ENCODE assay signal across 11 cellular contexts in the genomic region with DNA sequence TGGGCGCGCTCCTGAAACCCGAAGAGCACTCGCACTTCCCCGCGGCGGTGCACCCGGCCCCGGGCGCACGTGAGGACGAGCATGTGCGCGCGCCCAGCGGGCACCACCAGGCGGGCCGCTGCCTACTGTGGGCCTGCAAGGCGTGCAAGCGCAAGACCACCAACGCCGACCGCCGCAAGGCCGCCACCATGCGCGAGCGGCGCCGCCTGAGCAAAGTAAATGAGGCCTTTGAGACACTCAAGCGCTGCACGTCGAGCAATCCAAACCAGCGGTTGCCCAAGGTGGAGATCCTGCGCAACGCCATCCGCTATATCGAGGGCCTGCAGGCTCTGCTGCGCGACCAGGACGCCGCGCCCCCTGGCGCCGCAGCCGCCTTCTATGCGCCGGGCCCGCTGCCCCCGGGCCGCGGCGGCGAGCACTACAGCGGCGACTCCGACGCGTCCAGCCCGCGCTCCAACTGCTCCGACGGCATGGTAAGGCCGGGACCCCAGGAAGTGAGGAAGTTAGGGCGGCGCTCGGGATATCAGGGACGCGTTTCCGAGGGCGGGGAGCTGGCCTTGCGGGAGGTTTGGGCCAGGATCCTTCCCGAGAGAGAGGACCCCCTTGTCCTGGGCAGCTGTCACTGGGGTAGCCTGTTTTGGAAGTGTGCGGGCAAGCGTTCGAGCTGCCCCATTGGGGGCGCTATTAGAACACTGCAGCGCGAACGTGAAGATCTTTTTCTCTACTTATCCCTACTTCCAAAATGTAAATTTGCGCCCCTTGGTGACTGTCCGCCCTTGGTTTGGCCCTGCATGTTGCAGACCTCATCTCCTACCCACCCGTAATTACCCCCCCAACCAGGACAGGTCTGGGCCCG. TPM values are rescaled to one million over a fixed set of nuclear protein-coding genes. Genes with fewer than 3 reads are reported as not detected.
DNase-seq lines count a peak whose midpoint lies in the region; ATAC-seq and TF ChIP-seq lines count a peak whose summit lies in the region.
"Had no signal": no experiment of that assay in that cellular context is flagged by ENCODE, and none has a peak within 500 bp of the region (broad histone marks: within the 10 kb centered on the region; RNA-seq: fewer than 3 reads in every experiment).

No MANE protein-coding gene starts in this region.

- peak overlapping the region; percentile 43 to 72; a peak in 4 of 5 replicates for H3K4me3 Mint-ChIP-seq in H9
- no peak overlapping the region for H3K4me3 Mint-ChIP-seq in glutamatergic neuron (ENCODE audit: unreplicated experiment)
- H3K4me3 Mint-ChIP-seq: activated T-helper 1 cell treated with anti-CD3 and anti-CD28 coated beads, Interleukin-12 subunit alpha, Interleukin-12 subunit beta, Interleukin-2, Interleukin-4 antibody, amounts not matched to agents 30 ng/mL and 10 ng/mL and 1 ng/mL, durations not matched to agents 14 hours and 24 hours and 36 hours had no signal

- DNase-seq in H9 (peak; percentile 74), OCI-LY7 (ENCODE audit: low spot score) (no peak), glutamatergic neuron (peak; percentile 63), posterior vena cava (ENCODE audit: low spot score) (peak; percentile 71), T1000 (lab: John Stamatoyannopoulos, UW) (no peak)
- DNase-seq: stimulated activated CD4-positive, alpha-beta T cell treated with anti-CD3 and anti-CD28 coated beads, Interleukin-2, amount 100 ng/mL, for 48 hours; thyroid gland had no signal

- H3K14ac ChIP-seq in H9 (ENCODE audit: insufficient read depth, low read length): no peak overlapping the region

- H2BK12ac ChIP-seq in H9 (ENCODE audit: insufficient read length, low read depth, low read length): no peak overlapping the region

- POLR2A ChIA-PET in OCI-LY7 (lab: Charles Lee): interaction anchor here (0.6 kb wide), 1 partner anchor 882 kb away, joined by 3 read pairs; no protein-coding TSS in a partner anchor

- TF ChIP-seq CTCF in H9 (conservative IDR thresholded peaks at IDR 0.05): peak; percentile 58
- peak; percentile 42 for TF ChIP-seq CTCF in OCI-LY7 (conservative IDR thresholded peaks at IDR 0.05; ENCODE audit: low read length)
- TF ChIP-seq CTCF in glutamatergic neuron (IDR thresholded peaks at IDR 0.05; ENCODE audit: partially characterized antibody, unreplicated experiment): no peak

- no peak overlapping the region for H4K5ac ChIP-seq in H9 (ENCODE audit: insufficient read length, low read depth, low read length)

- no peak overlapping the region for H3K4ac ChIP-seq in H9 (ENCODE audit: low read depth, low read length)

- H3K4me1 ChIP-seq in H9 (ENCODE audit: insufficient read depth, low read length) (no peaks in the 10 kb centered on the region), OCI-LY7 (ENCODE audit: insufficient read depth, low read length, poor library complexity, severe bottlenecking) (no peaks in the 10 kb centered on the region)

- H4K8ac ChIP-seq in H9 (replicated peaks; ENCODE audit: insufficient read length, low read depth, low read length): no peak overlapping the region

- H4K20me1 ChIP-seq in H9 (ENCODE audit: control insufficient read depth, insufficient read depth, insufficient read length): no peaks in the 10 kb centered on the region
- no peaks in the 10 kb centered on the region for H4K20me1 ChIP-seq in OCI-LY7 (ENCODE audit: insufficient read depth, low read length)

- no peak overlapping the region for H3K27ac Mint-ChIP-seq in H9
- no peak overlapping the region for H3K27ac Mint-ChIP-seq in glutamatergic neuron (ENCODE audit: unreplicated experiment)
- H3K27ac Mint-ChIP-seq: activated T-helper 1 cell treated with anti-CD3 and anti-CD28 coated beads, Interleukin-12 subunit alpha, Interleukin-12 subunit beta, Interleukin-2, Interleukin-4 antibody, amounts not matched to agents 30 ng/mL and 10 ng/mL and 1 ng/mL, durations not matched to agents 14 hours and 24 hours and 36 hours had no signal

- no peak overlapping the region for H3K56ac ChIP-seq in H9 (ENCODE audit: insufficient read length, low read depth, low read length)

- no peak overlapping the region for H3K4me3 ChIP-seq in OCI-LY7 (ENCODE audit: low read depth, low read length, poor library complexity, severe bottlenecking)
- H3K4me3 ChIP-seq: lung, thyroid gland had no signal

- H2BK5ac ChIP-seq in H9 (ENCODE audit: insufficient read length, low read length): no peak overlapping the region

- H3K4me1 Mint-ChIP-seq in H9 (peaks cover 15 to 28% of the 10 kb centered on the region in 2 experiments), glutamatergic neuron (ENCODE audit: low read depth, unreplicated experiment) (no peaks in the 10 kb centered on the region)

- H3K27ac ChIP-seq in H9 (ENCODE audit: insufficient read length, low read depth, low read length) (no peak overlapping the region), OCI-LY7 (ENCODE audit: low read depth, low read length, poor library complexity, severe bottlenecking) (no peak overlapping the region)
- H3K27ac ChIP-seq: thyroid gland had no signal

- CTCF ChIA-PET in OCI-LY7 (lab: Charles Lee; ENCODE audit: unreplicated experiment): no interaction called here

- no peaks in the 10 kb centered on the region for H3K36me3 Mint-ChIP-seq in H9 (ENCODE audit: insufficient read depth in 1 of 3, low read depth in 3 of 3)
- H3K36me3 Mint-ChIP-seq in glutamatergic neuron (ENCODE audit: unreplicated experiment): peaks cover 4% of the 10 kb centered on the region

- H3K27me3 Mint-ChIP-seq in H9 (ENCODE audit: low read depth): no peaks in the 10 kb centered on the region; the same call in none of the 2 replicates
- H3K27me3 Mint-ChIP-seq in glutamatergic neuron (ENCODE audit: unreplicated experiment): peaks cover 26% of the 10 kb centered on the region

- no peaks in the 10 kb centered on the region for H3K9me2 ChIP-seq in OCI-LY7 (ENCODE audit: insufficient read depth, low read length)

- intact Hi-C loops in OCI-LY7 (cut with micrococcal nuclease; ENCODE audit: unreplicated experiment): no loop called here
- intact Hi-C loops in posterior vena cava (cut with DNase I): loop anchor here in 1 of 2 donors (5.0 kb wide), 1 partner anchor 503 kb away; no protein-coding TSS in a partner anchor

- no peak overlapping the region for H3K9ac ChIP-seq in H9 (ENCODE audit: extremely low read depth, insufficient read length, low read length)

- H2BK15ac ChIP-seq in H9 (ENCODE audit: low read depth, low read length): no peak overlapping the region

- H2AK5ac ChIP-seq in H9 (ENCODE audit: insufficient read length, low read length): no peak overlapping the region

- H3K27me3 ChIP-seq in H9 (ENCODE audit: insufficient read depth, low read length): peaks cover 77% of the 10 kb centered on the region

- no peaks in the 10 kb centered on the region for H3K79me1 ChIP-seq in H9 (ENCODE audit: insufficient read depth, low read depth, low read length, poor library complexity, severe bottlenecking)

- no peak overlapping the region for H3K18ac ChIP-seq in H9 (ENCODE audit: insufficient read length, low read depth, low read length)

- no peak overlapping the region for H2BK120ac ChIP-seq in H9 (ENCODE audit: low read depth, low read length, poor library complexity, severe bottlenecking)

- no peak overlapping the region for H3K23ac ChIP-seq in H9 (ENCODE audit: insufficient read length, low read depth, low read length)

- H4K91ac ChIP-seq in H9 (ENCODE audit: insufficient read length, low read depth, low read length): no peak overlapping the region

- H3K9me3 ChIP-seq in H9 (ENCODE audit: control insufficient read depth, low read depth, low read length): no peaks in the 10 kb centered on the region
- no peaks in the 10 kb centered on the region for H3K9me3 ChIP-seq in OCI-LY7 (ENCODE audit: low read length)
- H3K9me3 ChIP-seq: thyroid gland had no signal

- H3T11ph ChIP-seq in H9 (ENCODE audit: low read length): no peak overlapping the region

- peaks cover 11% of the 10 kb centered on the region for H3K23me2 ChIP-seq in H9 (ENCODE audit: insufficient read length, low read depth, low read length, poor library complexity, severe bottlenecking)

- H3K79me2 ChIP-seq in H9 (ENCODE audit: insufficient read depth, low read length): no peaks in the 10 kb centered on the region
- H3K79me2 ChIP-seq in OCI-LY7 (ENCODE audit: insufficient read depth, low read depth, low read length): no peaks in the 10 kb centered on the region

- H3K9me3 Mint-ChIP-seq in H9: peaks cover 0 to 3% of the 10 kb centered on the region in 2 experiments; a peak in 1 of 5 replicates
- H3K9me3 Mint-ChIP-seq in glutamatergic neuron (ENCODE audit: unreplicated experiment): no peaks in the 10 kb centered on the region
- H3K9me3 Mint-ChIP-seq: activated T-helper 1 cell treated with anti-CD3 and anti-CD28 coated beads, Interleukin-12 subunit alpha, Interleukin-12 subunit beta, Interleukin-2, Interleukin-4 antibody, amounts not matched to agents 30 ng/mL and 10 ng/mL and 1 ng/mL, durations not matched to agents 14 hours and 24 hours and 36 hours had no signal

- H3K36me3 ChIP-seq in OCI-LY7 (ENCODE audit: insufficient read depth, low read length): no peaks in the 10 kb centered on the region
- H3K36me3 ChIP-seq: thyroid gland had no signal

- ATAC-seq in HG03354 (IDR thresholded peaks at IDR 0.05; ENCODE audit: poor library complexity, severe bottlenecking, unreplicated experiment) (no peak), GM18873 (IDR thresholded peaks at IDR 0.05; ENCODE audit: low FRiP score, unreplicated experiment) (no peak)

- WGBS in H9 (ENCODE audit: extremely low coverage, insufficient read length, low lambda C conversion rate): no CpG with 5 or more reads among the region's 84 CpGs

- no TSS peak for BruUV-seq in OCI-LY7 (replicated peaks; lab: Mats Ljungman, UMichigan)

- H2AFZ ChIP-seq in H9 (ENCODE audit: low read length): no peak overlapping the region
- no peak overlapping the region for H2AFZ ChIP-seq in OCI-LY7 (ENCODE audit: low read length)

- H2BK20ac ChIP-seq in H9 (ENCODE audit: low read depth, low read length, poor library complexity, severe bottlenecking): no peak overlapping the region

- H3K4me2 ChIP-seq in H9 (ENCODE audit: insufficient read depth, insufficient read length, low read length): peak overlapping the region; percentile 68
- no peak overlapping the region for H3K4me2 ChIP-seq in OCI-LY7 (ENCODE audit: low read length)

RNA-seq across cellular contexts. Expression of a gene that starts 0.8 kb away (rescaled TPM):
- total RNA-seq in H9 (2021): not detected in 2 replicates
- not detected in 2 replicates for total RNA-seq in OCI-LY7 (2014; rRNA removed; shearing (Covaris generic))
- total RNA-seq in OCI-LY7 (2022): not detected in 2 replicates
- total RNA-seq in glutamatergic neuron (ENCODE audit: unreplicated experiment): not detected
- total RNA-seq in posterior vena cava: not detected
- total RNA-seq: activated T-helper 1 cell treated with anti-CD3 and anti-CD28 coated beads, Interleukin-12 subunit alpha, Interleukin-12 subunit beta, Interleukin-2, Interleukin-4 antibody, amounts not matched to agents 30 ng/mL and 10 ng/mL and 1 ng/mL, durations not matched to agents 14 hours and 24 hours and 36 hours; lung; thyroid gland had no signal

RNA-seq across cellular contexts. Expression of a gene that starts 14.4 kb away (rescaled TPM):
- 0.04 TPM in 1 of 2 replicates, not detected in the other for total RNA-seq in H9 (2021)
- total RNA-seq in OCI-LY7 (2014; rRNA removed; shearing (Covaris generic)): not detected in 2 replicates
- not detected in 2 replicates for total RNA-seq in OCI-LY7 (2022)
- 12.6 TPM for total RNA-seq in glutamatergic neuron (ENCODE audit: unreplicated experiment)
- total RNA-seq in posterior vena cava: not detected
- total RNA-seq: activated T-helper 1 cell treated with anti-CD3 and anti-CD28 coated beads, Interleukin-12 subunit alpha, Interleukin-12 subunit beta, Interleukin-2, Interleukin-4 antibody, amounts not matched to agents 30 ng/mL and 10 ng/mL and 1 ng/mL, durations not matched to agents 14 hours and 24 hours and 36 hours; lung had no signal

Comparison
In these comparisons a context has a peak if more than half of its experiments do, and no peak if none do; other contexts are left out.
1. DNase-seq: peak in H9 (single experiment), glutamatergic neuron (single experiment) and posterior vena cava (single experiment); none in OCI-LY7 (single experiment) and T1000 (single experiment).
2. RNA of a gene that starts 14.4 kb away (total RNA-seq): 12.6 TPM in glutamatergic neuron (single experiment); 0.04 TPM in H9, not detected in OCI-LY7 and not detected in posterior vena cava; every median in the first group is over 10 times any median in the second.